In the genomic region with DNA sequence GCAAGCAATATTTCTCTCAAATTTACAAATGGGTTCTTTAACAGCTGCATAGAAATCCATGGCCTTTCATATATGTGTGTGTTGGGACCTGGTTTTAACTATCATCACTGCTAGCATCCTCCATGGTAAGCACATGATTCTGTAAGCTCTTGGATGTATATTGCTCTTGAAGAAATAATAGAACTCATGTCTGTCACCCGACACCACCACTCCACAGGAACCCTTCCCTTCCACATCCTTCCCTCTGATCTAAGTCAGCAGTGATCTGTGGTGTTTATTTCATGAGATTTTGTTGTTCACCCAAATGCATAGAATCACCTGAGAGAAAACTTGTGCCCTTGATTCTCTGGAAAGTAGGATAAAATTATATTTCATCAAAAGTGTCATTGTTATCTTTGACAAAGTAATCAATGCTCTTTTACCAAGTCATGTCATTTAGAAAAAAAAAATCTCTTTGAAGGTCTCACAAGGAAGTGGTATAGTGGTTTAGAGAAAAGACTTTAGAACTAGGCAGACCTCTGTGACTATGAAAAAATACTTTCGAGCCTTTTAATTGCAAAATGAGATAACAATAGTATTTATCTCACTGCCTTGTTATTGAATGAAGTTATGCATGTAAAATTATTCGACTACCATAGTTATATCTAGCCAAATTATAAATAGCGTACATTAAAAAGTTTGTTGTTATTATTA, we compare ENCODE assay signal across 27 cellular contexts.
DNase-seq lines count a peak whose midpoint lies in the region; ATAC-seq and TF ChIP-seq lines count a peak whose summit lies in the region.
"Had no signal": no experiment of that assay in that cellular context is flagged by ENCODE, and none has a peak within 500 bp of the region (broad histone marks: within the 10 kb centered on the region; RNA-seq: fewer than 3 reads in every experiment).

No MANE protein-coding gene starts in this region.

- H3K4me3 Mint-ChIP-seq in activated naive CD8-positive, alpha-beta T cell treated with anti-CD3 and anti-CD28 coated beads, Interleukin-2, amount 10 ng/mL, durations not matched to agents 7 days and 5 days, result no peak overlapping the region
- no peak overlapping the region for H3K4me3 Mint-ChIP-seq in activated naive CD8-positive, alpha-beta T cell treated with anti-CD3 and anti-CD28 coated beads for 36 hours
- no peak overlapping the region for H3K4me3 Mint-ChIP-seq in activated T-cell treated with anti-CD3 and anti-CD28 coated beads, Interleukin-2, amount 50 U/mL, for 4 hours
- H3K4me3 Mint-ChIP-seq: activated T-cell treated with anti-CD3 and anti-CD28 coated beads, Interleukin-2, amount 50 U/mL, for 24 hours; IgD-negative memory B cell; stimulated activated memory B cell treated with anti-CD40 and anti-IgM and Interleukin-4, amounts not matched to agents 10 μg/mL and 1 μg/mL and 100 μg/mL, for 72 hours; T-helper 1 cell treated with Interleukin-12 subunit alpha and Interleukin-12 subunit beta and Interleukin-4 antibody, amounts not matched to agents 30 μg/mL and 1 μg/mL, for 36 hours had no signal

- POLR2A ChIA-PET in activated naive CD8-positive, alpha-beta T cell treated with anti-CD3 and anti-CD28 coated beads, Interleukin-2, amount 10 ng/mL, durations not matched to agents 7 days and 5 days (lab: Charles Lee), result no interaction called here

- H3K27me3 ChIP-seq in BE2C, result no peaks in the 10 kb centered on the region
- H3K27me3 ChIP-seq: upper lobe of left lung had no signal

- peaks cover 3% of the 10 kb centered on the region; the same call in 1 of the 2 replicates for H3K9me3 ChIP-seq in BE2C
- H3K9me3 ChIP-seq: left ventricle myocardium inferior, upper lobe of left lung had no signal

- H3K4me1 Mint-ChIP-seq in activated naive CD8-positive, alpha-beta T cell treated with anti-CD3 and anti-CD28 coated beads, Interleukin-2, amount 10 ng/mL, durations not matched to agents 7 days and 5 days, result peaks cover 4% of the 10 kb centered on the region
- H3K4me1 Mint-ChIP-seq in activated naive CD8-positive, alpha-beta T cell treated with anti-CD3 and anti-CD28 coated beads for 36 hours, result peaks cover 6% of the 10 kb centered on the region
- no peaks in the 10 kb centered on the region for H3K4me1 Mint-ChIP-seq in activated T-cell treated with anti-CD3 and anti-CD28 coated beads, Interleukin-2, amount 50 U/mL, for 4 hours (ENCODE audit: low read depth)
- H3K4me1 Mint-ChIP-seq: IgD-negative memory B cell; stimulated activated memory B cell treated with anti-CD40 and anti-IgM and Interleukin-4, amounts not matched to agents 10 μg/mL and 1 μg/mL and 100 μg/mL, for 72 hours had no signal

- no peaks in the 10 kb centered on the region for H3K36me3 ChIP-seq in BE2C
- H3K36me3 ChIP-seq: left ventricle myocardium inferior, upper lobe of left lung had no signal

- no peaks in the 10 kb centered on the region for H3K27me3 Mint-ChIP-seq in activated naive CD8-positive, alpha-beta T cell treated with anti-CD3 and anti-CD28 coated beads, Interleukin-2, amount 10 ng/mL, durations not matched to agents 7 days and 5 days
- H3K27me3 Mint-ChIP-seq in activated naive CD8-positive, alpha-beta T cell treated with anti-CD3 and anti-CD28 coated beads for 36 hours, result no peaks in the 10 kb centered on the region
- H3K27me3 Mint-ChIP-seq in activated T-cell treated with anti-CD3 and anti-CD28 coated beads, Interleukin-2, amount 50 U/mL, for 4 hours (ENCODE audit: low read depth), result peaks cover 1% of the 10 kb centered on the region
- H3K27me3 Mint-ChIP-seq: activated T-cell treated with anti-CD3 and anti-CD28 coated beads, Interleukin-2, amount 50 U/mL, for 24 hours; IgD-negative memory B cell; stimulated activated memory B cell treated with anti-CD40 and anti-IgM and Interleukin-4, amounts not matched to agents 10 μg/mL and 1 μg/mL and 100 μg/mL, for 72 hours had no signal

- TF ChIP-seq CTCF in choroid plexus epithelial cell (conservative IDR thresholded peaks at IDR 0.05; ENCODE audit: low read depth, low read length) (no peak), BE2C (IDR thresholded peaks at IDR 0.05; ENCODE audit: low read depth, low read length) (no peak)

- H3K36me3 Mint-ChIP-seq in activated naive CD8-positive, alpha-beta T cell treated with anti-CD3 and anti-CD28 coated beads, Interleukin-2, amount 10 ng/mL, durations not matched to agents 7 days and 5 days, result no peaks in the 10 kb centered on the region
- no peaks in the 10 kb centered on the region for H3K36me3 Mint-ChIP-seq in activated naive CD8-positive, alpha-beta T cell treated with anti-CD3 and anti-CD28 coated beads for 36 hours
- no peaks in the 10 kb centered on the region for H3K36me3 Mint-ChIP-seq in activated T-cell treated with anti-CD3 and anti-CD28 coated beads, Interleukin-2, amount 50 U/mL, for 4 hours (ENCODE audit: insufficient read depth)
- H3K36me3 Mint-ChIP-seq: IgD-negative memory B cell; stimulated activated memory B cell treated with anti-CD40 and anti-IgM and Interleukin-4, amounts not matched to agents 10 μg/mL and 1 μg/mL and 100 μg/mL, for 72 hours had no signal

- H3K4me3 ChIP-seq in choroid plexus epithelial cell (ENCODE audit: low read depth, low read length), result no peak overlapping the region
- no peak overlapping the region for H3K4me3 ChIP-seq in BE2C (ENCODE audit: low read depth, low read length)
- H3K4me3 ChIP-seq: coronary artery, left ventricle myocardium inferior, upper lobe of left lung had no signal

- no peak overlapping the region for H3K27ac Mint-ChIP-seq in activated naive CD8-positive, alpha-beta T cell treated with anti-CD3 and anti-CD28 coated beads, Interleukin-2, amount 10 ng/mL, durations not matched to agents 7 days and 5 days
- no peak overlapping the region for H3K27ac Mint-ChIP-seq in activated naive CD8-positive, alpha-beta T cell treated with anti-CD3 and anti-CD28 coated beads for 36 hours
- H3K27ac Mint-ChIP-seq: activated T-cell treated with anti-CD3 and anti-CD28 coated beads, Interleukin-2, amount 50 U/mL, for 24 hours; IgD-negative memory B cell; stimulated activated memory B cell treated with anti-CD40 and anti-IgM and Interleukin-4, amounts not matched to agents 10 μg/mL and 1 μg/mL and 100 μg/mL, for 72 hours; T-helper 1 cell treated with Interleukin-12 subunit alpha and Interleukin-12 subunit beta and Interleukin-4 antibody, amounts not matched to agents 30 μg/mL and 1 μg/mL, for 36 hours had no signal

- H3K4me1 ChIP-seq in BE2C, result no peaks in the 10 kb centered on the region
- H3K4me1 ChIP-seq: left ventricle myocardium inferior, parathyroid adenoma, upper lobe of left lung had no signal

- DNase-seq in DMS53 (lab: John Stamatoyannopoulos, UW) (peak; percentile 11), DMS53 treated with DMSO at 0.1 percent for 48 hours (lab: John Stamatoyannopoulos, UW; ENCODE audit: unreplicated experiment) (no peak), choroid plexus epithelial cell (ENCODE audit: low read depth) (peak; percentile 1), BE2C (no peak), RKO (ENCODE audit: low spot score) (no peak)
- no peak for DNase-seq in activated naive CD8-positive, alpha-beta T cell treated with anti-CD3 and anti-CD28 coated beads, Interleukin-2, amount 10 ng/mL, durations not matched to agents 7 days and 5 days
- DNase-seq in activated naive CD8-positive, alpha-beta T cell treated with anti-CD3 and anti-CD28 coated beads for 36 hours, result no peak
- DNase-seq in activated T-cell treated with anti-CD3 and anti-CD28 coated beads, Interleukin-2, amount 50 U/mL, for 4 hours, result no peak
- DNase-seq: activated CD4-positive, CD25-positive, alpha-beta regulatory T cell treated with anti-CD3 and anti-CD28 coated beads, Interleukin-2, amount 50 U/mL, for 72 hours; activated gamma-delta T cell treated with Interleukin-2 at 50 U/mL for 16 hours; activated T-cell treated with anti-CD3 and anti-CD28 coated beads, Interleukin-2, amount 50 U/mL, for 24 hours; effector CD8-positive, alpha-beta T cell; EL; islet precursor cell; left ventricle myocardium inferior; NCI-H2171; NCI-H510A treated with DMSO at 0.1 percent for 48 hours; PC-3; retina; substantia nigra; upper lobe of left lung had no signal

- ATAC-seq in activated naive CD8-positive, alpha-beta T cell treated with anti-CD3 and anti-CD28 coated beads, Interleukin-2, amount 10 ng/mL, durations not matched to agents 7 days and 5 days (ENCODE audit: low read depth), result peak; percentile 47
- no peak for ATAC-seq in activated T-cell treated with anti-CD3 and anti-CD28 coated beads, Interleukin-2, amount 50 U/mL, for 4 hours
- ATAC-seq: PC-3; SK-N-SH treated with all-trans-retinoic acid at 6 μM for 48 hours; stimulated activated memory B cell treated with anti-CD40 and anti-IgM and Interleukin-4, amounts not matched to agents 10 μg/mL and 1 μg/mL and 100 μg/mL, for 72 hours had no signal

- no peaks in the 10 kb centered on the region for H3K9me3 Mint-ChIP-seq in activated naive CD8-positive, alpha-beta T cell treated with anti-CD3 and anti-CD28 coated beads, Interleukin-2, amount 10 ng/mL, durations not matched to agents 7 days and 5 days
- peaks cover 2% of the 10 kb centered on the region for H3K9me3 Mint-ChIP-seq in activated naive CD8-positive, alpha-beta T cell treated with anti-CD3 and anti-CD28 coated beads for 36 hours
- H3K9me3 Mint-ChIP-seq in activated T-cell treated with anti-CD3 and anti-CD28 coated beads, Interleukin-2, amount 50 U/mL, for 4 hours, result peaks cover 3% of the 10 kb centered on the region
- H3K9me3 Mint-ChIP-seq: activated T-cell treated with anti-CD3 and anti-CD28 coated beads, Interleukin-2, amount 50 U/mL, for 24 hours; IgD-negative memory B cell; stimulated activated memory B cell treated with anti-CD40 and anti-IgM and Interleukin-4, amounts not matched to agents 10 μg/mL and 1 μg/mL and 100 μg/mL, for 72 hours; T-helper 1 cell treated with Interleukin-12 subunit alpha and Interleukin-12 subunit beta and Interleukin-4 antibody, amounts not matched to agents 30 μg/mL and 1 μg/mL, for 36 hours had no signal

Comparison
In these comparisons a context has a peak if more than half of its experiments do, and no peak if none do; other contexts are left out.
1. DNase-seq: peak in DMS53 (single experiment) and choroid plexus epithelial cell (single experiment); none in DMS53 treated with DMSO at 0.1 percent for 48 hours (single experiment), activated naive CD8-positive, alpha-beta T cell treated with anti-CD3 and anti-CD28 coated beads, Interleukin-2, amount 10 ng/mL, durations not matched to agents 7 days and 5 days (single experiment), activated naive CD8-positive, alpha-beta T cell treated with anti-CD3 and anti-CD28 coated beads for 36 hours (single experiment), BE2C (single experiment), activated T-cell treated with anti-CD3 and anti-CD28 coated beads, Interleukin-2, amount 50 U/mL, for 4 hours (single experiment) and RKO (single experiment).